ENCODE assay signal across 20 cellular contexts in genomic region chr5:178429156-178429468, GRCh38.
A peak's percentile ranks its signal among the peaks of the same experiment; 100 is the strongest.
DNase-seq lines count a peak whose midpoint lies in the region; ATAC-seq and TF ChIP-seq lines count a peak whose summit lies in the region.
"Had no signal": no experiment of that assay in that cellular context is flagged by ENCODE, and none has a peak within 500 bp of the region (broad histone marks: within the 10 kb centered on the region; RNA-seq: fewer than 3 reads in every experiment).

No MANE protein-coding gene starts in this region.

- no peaks in the 10 kb centered on the region for H3K27me3 Mint-ChIP-seq in endodermal cell (ENCODE audit: insufficient read depth)
- H3K27me3 Mint-ChIP-seq: activated naive CD4-positive, alpha-beta T cell treated with anti-CD3 and anti-CD28 coated beads, Interleukin-2, amount 50 U/mL, for 24 hours; CD4-positive, alpha-beta T cell had no signal

- 91% methylated on average over 10 of the region's 10 CpGs for WGBS in HUES64
- WGBS in endodermal cell (ENCODE audit: insufficient coverage in 1 of 2, insufficient read length in 1 of 2), 2 experiments: 85 to 89% methylated on average over 3 to 10 of the region's 10 CpGs

- DNase-seq in endodermal cell: no peak
- DNase-seq in left lobe of liver (ENCODE audit: low spot score): peak; percentile 43
- DNase-seq in stimulated activated CD8-positive, alpha-beta memory T cell treated with anti-CD3 and anti-CD28 coated beads, Interleukin-4, amount 100 ng/mL, for 48 hours: peak; percentile 10
- DNase-seq in occipital lobe (lab: John Stamatoyannopoulos, UW): no peak
- DNase-seq in amniotic stem cell (lab: John Stamatoyannopoulos, UW): no peak
- no peak for DNase-seq in DMS114 treated with DMSO at 0.1 percent for 48 hours (lab: John Stamatoyannopoulos, UW; ENCODE audit: unreplicated experiment)
- DNase-seq: activated CD4-positive, alpha-beta T cell treated with anti-CD3 and anti-CD28 coated beads for 1 hour; CD4-positive, alpha-beta T cell; DMS153; GDM1; naive B cell; NCI-H1092; NCI-H2081; NCI-H446 treated with DMSO at 0.1 percent for 48 hours; SHP77 treated with DMSO at 0.1 percent for 48 hours had no signal

- no peak overlapping the region for H3K4me3 ChIP-seq in HUES64 (ENCODE audit: low read length)
- no peak overlapping the region for H3K4me3 ChIP-seq in endodermal cell (ENCODE audit: low read length)
- H3K4me3 ChIP-seq: pancreas had no signal

- H3K4me1 ChIP-seq in HUES64 (ENCODE audit: insufficient read depth, low read length) (peaks cover 15% of the 10 kb centered on the region), endodermal cell (ENCODE audit: control insufficient read depth, insufficient read depth, low read length) (peaks cover 4% of the 10 kb centered on the region)

- H3K27me3 ChIP-seq in HUES64 (ENCODE audit: insufficient read depth, low read length): no peaks in the 10 kb centered on the region
- no peaks in the 10 kb centered on the region for H3K27me3 ChIP-seq in endodermal cell (ENCODE audit: control insufficient read depth, insufficient read depth, low read length, poor library complexity, severe bottlenecking)
- H3K27me3 ChIP-seq: pancreas had no signal

- H3K9me3 Mint-ChIP-seq in endodermal cell: no peaks in the 10 kb centered on the region
- H3K9me3 Mint-ChIP-seq: activated naive CD4-positive, alpha-beta T cell treated with anti-CD3 and anti-CD28 coated beads, Interleukin-2, amount 50 U/mL, for 24 hours; CD4-positive, alpha-beta T cell had no signal

- 0 out of 2 replicates have a peak, but pooled peaks cover 4% of the 10 kb centered on the region for H3K9me3 ChIP-seq in HUES64 (ENCODE audit: insufficient read depth, low read depth, low read length)
- H3K9me3 ChIP-seq in endodermal cell (ENCODE audit: control insufficient read depth, low read length): peaks cover 6% of the 10 kb centered on the region
- H3K9me3 ChIP-seq: pancreas had no signal

- H3K4me3 Mint-ChIP-seq in endodermal cell: no peak overlapping the region
- H3K4me3 Mint-ChIP-seq: activated naive CD4-positive, alpha-beta T cell treated with anti-CD3 and anti-CD28 coated beads, Interleukin-2, amount 50 U/mL, for 24 hours; CD4-positive, alpha-beta T cell; memory B cell; naive B cell had no signal

- peaks cover 14% of the 10 kb centered on the region for H3K36me3 Mint-ChIP-seq in endodermal cell (ENCODE audit: low read depth)
- H3K36me3 Mint-ChIP-seq: activated naive CD4-positive, alpha-beta T cell treated with anti-CD3 and anti-CD28 coated beads, Interleukin-2, amount 50 U/mL, for 24 hours; memory B cell; naive B cell had no signal

- TF ChIP-seq CTCF in endodermal cell (conservative IDR thresholded peaks at IDR 0.05): no peak

- no peaks in the 10 kb centered on the region for H3K36me3 ChIP-seq in HUES64 (ENCODE audit: insufficient read depth, low read length)
- H3K36me3 ChIP-seq in endodermal cell (ENCODE audit: control insufficient read depth, insufficient read depth, low read length): no peaks in the 10 kb centered on the region
- H3K36me3 ChIP-seq: pancreas had no signal

- H3K27ac Mint-ChIP-seq in endodermal cell: peak overlapping the region; percentile 3
- H3K27ac Mint-ChIP-seq: activated naive CD4-positive, alpha-beta T cell treated with anti-CD3 and anti-CD28 coated beads, Interleukin-2, amount 50 U/mL, for 24 hours; CD4-positive, alpha-beta T cell; memory B cell; naive B cell had no signal

- peaks cover 26% of the 10 kb centered on the region for H3K4me1 Mint-ChIP-seq in endodermal cell
- H3K4me1 Mint-ChIP-seq: activated naive CD4-positive, alpha-beta T cell treated with anti-CD3 and anti-CD28 coated beads, Interleukin-2, amount 50 U/mL, for 24 hours; memory B cell; naive B cell had no signal

- H3K9ac ChIP-seq in HUES64 (ENCODE audit: low read depth, low read length): peak overlapping the region; percentile 25; the same call in 1 of the 2 replicates
- H3K9ac ChIP-seq in endodermal cell (ENCODE audit: extremely low read depth, low read length, poor library complexity, severe bottlenecking): no peak overlapping the region

- ATAC-seq in left lobe of liver: no peak
- ATAC-seq: HepG2 had no signal

- H3K27ac ChIP-seq in HUES64 (ENCODE audit: low read depth, low read length) (no peak overlapping the region), endodermal cell (ENCODE audit: low read depth, low read length) (no peak overlapping the region)
- H3K27ac ChIP-seq: pancreas had no signal

Comparison
In these comparisons a context has a peak if more than half of its experiments do, and no peak if none do; other contexts are left out.
1. DNase-seq: peak in left lobe of liver (single experiment) and stimulated activated CD8-positive, alpha-beta memory T cell treated with anti-CD3 and anti-CD28 coated beads, Interleukin-4, amount 100 ng/mL, for 48 hours (single experiment); none in endodermal cell (single experiment), occipital lobe (single experiment), amniotic stem cell (single experiment) and DMS114 treated with DMSO at 0.1 percent for 48 hours (single experiment).